Comparison of ENCODE assay signal across 26 cellular contexts in the genomic region with DNA sequence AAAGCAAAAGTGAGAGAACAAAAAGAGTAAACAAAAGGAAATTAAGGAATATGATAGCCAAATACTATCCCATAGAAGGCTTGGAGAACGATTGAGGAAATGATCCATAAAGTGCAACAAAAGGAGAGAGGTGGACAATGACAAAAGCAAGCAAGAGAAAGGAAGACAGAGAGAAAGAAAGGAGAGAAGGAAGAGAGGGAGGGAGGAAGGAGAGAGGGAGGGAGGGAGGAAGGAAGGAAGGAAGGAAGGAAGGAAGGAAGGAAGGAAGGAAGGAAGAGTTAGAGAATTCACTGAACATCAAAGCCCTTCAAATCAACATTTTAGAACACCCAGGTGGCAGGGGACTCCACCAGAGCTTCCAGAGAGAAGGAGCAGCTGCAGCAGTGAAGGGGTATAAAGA.
"Had no signal": no experiment of that assay in that cellular context is flagged by ENCODE, and none has a peak within 500 bp of the region (broad histone marks: within the 10 kb centered on the region; RNA-seq: fewer than 3 reads in every experiment).

No MANE protein-coding gene starts in this region.

- ATAC-seq: activated CD4-positive, CD25-positive, alpha-beta regulatory T cell treated with anti-CD3 and anti-CD28 coated beads, Interleukin-2, amount 50 U/mL, for 24 hours; activated CD8-positive, alpha-beta T cell treated with anti-CD3 and anti-CD28 coated beads for 36 hours; activated naive CD4-positive, alpha-beta T cell treated with anti-CD3 and anti-CD28 coated beads, Interleukin-2, amount 50 U/mL, for 72 hours; activated T-cell treated with anti-CD3 and anti-CD28 coated beads, Interleukin-2, amount 50 U/mL, for 4 hours; esophagus mucosa; T-helper 17 cell had no signal

- H3K4me3 Mint-ChIP-seq: activated B cell treated with CpG ODN at 0.5 μM for 24 hours; activated CD8-positive, alpha-beta T cell treated with anti-CD3 and anti-CD28 coated beads for 36 hours; activated naive CD4-positive, alpha-beta T cell treated with anti-CD3 and anti-CD28 coated beads, Interleukin-2, amount 10 ng/mL, durations not matched to agents 7 days and 5 days; activated naive CD8-positive, alpha-beta T cell treated with anti-CD3 and anti-CD28 coated beads, Interleukin-2, amount 10 ng/mL, durations not matched to agents 7 days and 5 days; activated T-cell treated with anti-CD3 and anti-CD28 coated beads, Interleukin-2, amount 50 U/mL, for 4 hours; central memory CD8-positive, alpha-beta T cell; dendritic cell treated with granulocyte-macrophage colony-stimulating factor and Interleukin-4, amounts not matched to agents 40 ng/mL and 50 ng/mL, for 4 days; endodermal cell; T-helper 17 cell; T-helper 2 cell treated with Interferon-gamma antibody and Interleukin-4, amounts not matched to agents 5 μg/mL and 100 μg/mL, for 36 hours had no signal

- H3K9me3 Mint-ChIP-seq: activated B cell treated with CpG ODN at 0.5 μM for 24 hours; activated CD8-positive, alpha-beta T cell treated with anti-CD3 and anti-CD28 coated beads for 36 hours; activated naive CD4-positive, alpha-beta T cell treated with anti-CD3 and anti-CD28 coated beads, Interleukin-2, amount 10 ng/mL, durations not matched to agents 7 days and 5 days; activated naive CD4-positive, alpha-beta T cell treated with anti-CD3 and anti-CD28 coated beads, Interleukin-2, amount 50 U/mL, for 72 hours; activated naive CD8-positive, alpha-beta T cell treated with anti-CD3 and anti-CD28 coated beads, Interleukin-2, amount 10 ng/mL, durations not matched to agents 7 days and 5 days; activated T-cell treated with anti-CD3 and anti-CD28 coated beads, Interleukin-2, amount 50 U/mL, for 4 hours; central memory CD8-positive, alpha-beta T cell; dendritic cell treated with granulocyte-macrophage colony-stimulating factor and Interleukin-4, amounts not matched to agents 40 ng/mL and 50 ng/mL, for 4 days; endodermal cell; T-helper 2 cell treated with Interferon-gamma antibody and Interleukin-4, amounts not matched to agents 5 μg/mL and 100 μg/mL, for 36 hours had no signal

- H3K27ac Mint-ChIP-seq: activated B cell treated with CpG ODN at 0.5 μM for 24 hours; activated CD8-positive, alpha-beta T cell treated with anti-CD3 and anti-CD28 coated beads for 36 hours; activated naive CD4-positive, alpha-beta T cell treated with anti-CD3 and anti-CD28 coated beads, Interleukin-2, amount 10 ng/mL, durations not matched to agents 7 days and 5 days; activated naive CD8-positive, alpha-beta T cell treated with anti-CD3 and anti-CD28 coated beads, Interleukin-2, amount 10 ng/mL, durations not matched to agents 7 days and 5 days; dendritic cell treated with granulocyte-macrophage colony-stimulating factor and Interleukin-4, amounts not matched to agents 40 ng/mL and 50 ng/mL, for 4 days; endodermal cell; T-helper 17 cell; T-helper 2 cell treated with Interferon-gamma antibody and Interleukin-4, amounts not matched to agents 5 μg/mL and 100 μg/mL, for 36 hours had no signal

- H3K4me3 ChIP-seq: coronary artery, dorsolateral prefrontal cortex had no signal

- H3K27me3 Mint-ChIP-seq: activated B cell treated with CpG ODN at 0.5 μM for 24 hours; activated CD8-positive, alpha-beta T cell treated with anti-CD3 and anti-CD28 coated beads for 36 hours; activated naive CD8-positive, alpha-beta T cell treated with anti-CD3 and anti-CD28 coated beads, Interleukin-2, amount 10 ng/mL, durations not matched to agents 7 days and 5 days; dendritic cell treated with granulocyte-macrophage colony-stimulating factor and Interleukin-4, amounts not matched to agents 40 ng/mL and 50 ng/mL, for 4 days had no signal

- H3K27me3 ChIP-seq: brain microvascular endothelial cell, dorsolateral prefrontal cortex had no signal

- DNase-seq: activated B cell treated with CpG ODN at 0.5 μM for 24 hours; activated CD4-positive, alpha-beta T cell treated with anti-CD3 and anti-CD28 coated beads for 48 hours; activated CD4-positive, alpha-beta T cell treated with anti-CD3 and anti-CD28 coated beads, Interleukin-2, amount 50 U/mL, for 1 hour; activated CD4-positive, alpha-beta T cell treated with anti-CD3 and anti-CD28 coated beads, Interleukin-2, amount 50 U/mL, for 48 hours; activated CD8-positive, alpha-beta memory T cell treated with anti-CD3 and anti-CD28 coated beads for 24 hours; activated CD8-positive, alpha-beta T cell treated with anti-CD3 and anti-CD28 coated beads for 36 hours; activated gamma-delta T cell; activated naive CD4-positive, alpha-beta T cell; activated naive CD4-positive, alpha-beta T cell treated with anti-CD3 and anti-CD28 coated beads, Interleukin-2, amount 10 ng/mL, durations not matched to agents 7 days and 5 days; activated naive CD8-positive, alpha-beta T cell treated with anti-CD3 and anti-CD28 coated beads, Interleukin-2, amount 10 ng/mL, durations not matched to agents 7 days and 5 days; activated T-cell treated with anti-CD3 and anti-CD28 coated beads, Interleukin-2, amount 50 U/mL, for 4 hours; brain microvascular endothelial cell; effector memory CD4-positive, alpha-beta T cell; endodermal cell; foreskin fibroblast; T-helper 17 cell; T1000; WERI-Rb-1 had no signal

- H3K4me1 Mint-ChIP-seq: activated naive CD4-positive, alpha-beta T cell treated with anti-CD3 and anti-CD28 coated beads, Interleukin-2, amount 10 ng/mL, durations not matched to agents 7 days and 5 days; activated naive CD8-positive, alpha-beta T cell treated with anti-CD3 and anti-CD28 coated beads, Interleukin-2, amount 10 ng/mL, durations not matched to agents 7 days and 5 days; central memory CD8-positive, alpha-beta T cell had no signal

- H3K27ac ChIP-seq: brain microvascular endothelial cell, coronary artery, dorsolateral prefrontal cortex had no signal

- H3K36me3 ChIP-seq: brain microvascular endothelial cell, WERI-Rb-1 had no signal
